In the genomic region with DNA sequence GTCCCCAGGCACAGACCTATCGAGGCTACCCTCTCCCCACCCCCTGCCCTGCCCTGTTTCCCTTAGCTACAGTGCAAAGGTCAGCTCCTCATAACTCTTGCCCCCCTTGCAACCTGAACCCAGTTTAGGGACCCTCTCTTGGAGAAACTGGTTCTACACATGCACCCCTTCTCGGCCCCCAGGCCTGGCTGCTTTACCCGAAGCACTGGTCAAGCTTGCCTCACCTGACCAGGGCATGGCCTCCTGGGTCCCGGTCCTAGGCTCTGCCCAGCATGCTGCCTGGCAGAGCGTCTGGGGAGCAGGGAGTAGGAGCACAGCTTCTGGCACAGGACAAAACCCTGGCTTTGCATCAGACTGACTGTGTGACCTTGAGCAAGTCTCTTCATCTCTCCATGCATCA, we compare ENCODE assay signal across 10 cellular contexts. TPM values are rescaled to one million over a fixed set of nuclear protein-coding genes. Genes with fewer than 3 reads are reported as not detected.
DNase-seq lines count a peak whose midpoint lies in the region; ATAC-seq and TF ChIP-seq lines count a peak whose summit lies in the region.
"Had no signal": no experiment of that assay in that cellular context is flagged by ENCODE, and none has a peak within 500 bp of the region (broad histone marks: within the 10 kb centered on the region; RNA-seq: fewer than 3 reads in every experiment).

No MANE protein-coding gene starts in this region.

- ATAC-seq in esophagus mucosa = peak; percentile 3

- no peaks in the 10 kb centered on the region for H4K20me1 ChIP-seq in OCI-LY3 (ENCODE audit: insufficient read depth, low read length)

- peaks cover 3% of the 10 kb centered on the region; the same call in 1 of the 2 replicates for H3K4me1 ChIP-seq in OCI-LY3 (ENCODE audit: low read length)

- no peak overlapping the region for H2AFZ ChIP-seq in OCI-LY3 (ENCODE audit: low read depth, low read length)

- no peaks in the 10 kb centered on the region for H3K9me3 Mint-ChIP-seq in activated naive CD4-positive, alpha-beta T cell treated with anti-CD3 and anti-CD28 coated beads, Interleukin-2, amount 50 U/mL, for 24 hours

- no peak overlapping the region for H3K9ac ChIP-seq in OCI-LY3 (ENCODE audit: low read length)

- no peak overlapping the region for H3K4me3 Mint-ChIP-seq in activated naive CD4-positive, alpha-beta T cell treated with anti-CD3 and anti-CD28 coated beads, Interleukin-2, amount 50 U/mL, for 24 hours
- H3K4me3 Mint-ChIP-seq: CD14-positive monocyte had no signal

- TF ChIP-seq CTCF in OCI-LY3 (IDR thresholded peaks at IDR 0.05; ENCODE audit: low read depth, low read length) = no peak

- H3K4me1 Mint-ChIP-seq in activated naive CD4-positive, alpha-beta T cell treated with anti-CD3 and anti-CD28 coated beads, Interleukin-2, amount 50 U/mL, for 24 hours = peaks cover 8% of the 10 kb centered on the region

- no peaks in the 10 kb centered on the region for H3K36me3 Mint-ChIP-seq in activated naive CD4-positive, alpha-beta T cell treated with anti-CD3 and anti-CD28 coated beads, Interleukin-2, amount 50 U/mL, for 24 hours

- H3K27me3 ChIP-seq in OCI-LY3 (ENCODE audit: low read depth, low read length) = no peaks in the 10 kb centered on the region

- H3K9me3 ChIP-seq in OCI-LY3 (ENCODE audit: insufficient read depth, low read length) = no peaks in the 10 kb centered on the region

- no peaks in the 10 kb centered on the region for H3K36me3 ChIP-seq in OCI-LY3 (replicated peaks; ENCODE audit: low read depth, low read length)

- peak overlapping the region; percentile 46 for H3K27ac Mint-ChIP-seq in activated naive CD4-positive, alpha-beta T cell treated with anti-CD3 and anti-CD28 coated beads, Interleukin-2, amount 50 U/mL, for 24 hours

- no peak for DNase-seq in activated naive CD4-positive, alpha-beta T cell treated with anti-CD3 and anti-CD28 coated beads, Interleukin-2, amount 50 U/mL, for 16 hours
- DNase-seq in COR-L47 (lab: John Stamatoyannopoulos, UW) (no peak), HuH-7.5 (ENCODE audit: low spot score) (no peak), NCI-H526 treated with DMSO at 0.1 percent for 48 hours (lab: John Stamatoyannopoulos, UW) (no peak), amygdala (lab: John Stamatoyannopoulos, UW) (no peak)

- no peaks in the 10 kb centered on the region for H3K79me2 ChIP-seq in OCI-LY3 (ENCODE audit: low read length)

- H3K27me3 Mint-ChIP-seq in activated naive CD4-positive, alpha-beta T cell treated with anti-CD3 and anti-CD28 coated beads, Interleukin-2, amount 50 U/mL, for 24 hours = no peaks in the 10 kb centered on the region

- peak overlapping the region; percentile 27 for H3K4me2 ChIP-seq in OCI-LY3 (ENCODE audit: low read length)

- H3K4me3 ChIP-seq in OCI-LY3 (ENCODE audit: low read length) = no peak overlapping the region

- H3K27ac ChIP-seq in OCI-LY3 (ENCODE audit: low read length) = no peak overlapping the region

RNA-seq across cellular contexts. Expression of a gene that starts 28.0 kb away (rescaled TPM):
- 341 TPM for total RNA-seq in esophagus mucosa
- total RNA-seq: G401 had no signal
